In genomic region chr2:134365356-134365755, GRCh38 we compare ENCODE assay signal across 10 cellular contexts.
DNase-seq lines count a peak whose midpoint lies in the region; ATAC-seq and TF ChIP-seq lines count a peak whose summit lies in the region.
"Had no signal": no experiment of that assay in that cellular context is flagged by ENCODE, and none has a peak within 500 bp of the region (broad histone marks: within the 10 kb centered on the region; RNA-seq: fewer than 3 reads in every experiment).

No MANE protein-coding gene starts in this region.

- H3K27me3 ChIP-seq in foreskin keratinocyte = no peaks in the 10 kb centered on the region
- H3K27me3 ChIP-seq in left lung = no peaks in the 10 kb centered on the region

- POLR2A ChIA-PET in AG04449 (lab: Yijun Ruan, JAX) = no interaction called here

- TF ChIP-seq CTCF in AG04449 (IDR thresholded peaks at IDR 0.05; ENCODE audit: insufficient read depth, low read length, missing control alignments) (peak; percentile 8), GM12865 (IDR thresholded peaks at IDR 0.05; ENCODE audit: insufficient read depth, low read depth, low read length, missing control alignments) (peak; percentile 11), foreskin keratinocyte (conservative IDR thresholded peaks at IDR 0.05) (peak; percentile 58), left lung (IDR thresholded peaks at IDR 0.05) (no peak)

- intact Hi-C loops in left lung (cut with DNase I) = no loop called here

- ATAC-seq in foreskin keratinocyte (peak; percentile 65), GM18909 (IDR thresholded peaks at IDR 0.05; ENCODE audit: poor library complexity, unreplicated experiment) (no peak), GM18498 (IDR thresholded peaks at IDR 0.05; ENCODE audit: unreplicated experiment) (no peak), GM21360 (IDR thresholded peaks at IDR 0.05; ENCODE audit: unreplicated experiment) (no peak), left lung (no peak)

- H3K36me3 ChIP-seq in left lung = peaks cover 0 to 26% of the 10 kb centered on the region in 2 donors

- H3K4me3 ChIP-seq in AG04449 (ENCODE audit: low read depth, low read length) = no peak overlapping the region
- H3K4me3 ChIP-seq in GM12865 (ENCODE audit: low read depth, low read length) = no peak overlapping the region
- H3K4me3 ChIP-seq in left lung = no peak overlapping the region

- no peak for DNase-seq in AG04449 (ENCODE audit: low read depth, low spot score)
- DNase-seq in GM12865 (ENCODE audit: low read depth) = peak; percentile 14
- peak; percentile 3 for DNase-seq in OCI-M1 (lab: John Stamatoyannopoulos, UW)
- DNase-seq in foreskin keratinocyte = peak in 1 of 2 donors; percentile 57
- DNase-seq in left lung = no peak
- DNase-seq: activated naive CD4-positive, alpha-beta T cell treated with anti-CD3 and anti-CD28 coated beads, Interleukin-2, amount 10 ng/mL, durations not matched to agents 7 days and 5 days; stimulated activated CD4-positive, alpha-beta T cell treated with anti-CD3 and anti-CD28 coated beads, Interleukin-2, amount 100 ng/mL, for 24 hours had no signal

- no peaks in the 10 kb centered on the region for H3K9me3 ChIP-seq in left lung

- peaks cover 17% of the 10 kb centered on the region for H3K4me1 ChIP-seq in foreskin keratinocyte
- H3K4me1 ChIP-seq in left lung = peaks cover 0 to 6% of the 10 kb centered on the region in 2 donors

- CTCF ChIA-PET in AG04449 (lab: Yijun Ruan, JAX) = interaction anchor here (0.9 to 3.0 kb wide), 6 partner anchors 11 to 481 kb away, joined by 3 to 11 read pairs (median 3); no protein-coding TSS in a partner anchor

- H3K27ac ChIP-seq in foreskin keratinocyte = peak overlapping the region; percentile 33
- no peak overlapping the region for H3K27ac ChIP-seq in left lung

Comparison
In these comparisons a context has a peak if more than half of its experiments do, and no peak if none do; other contexts are left out.
1. DNase-seq: peak in GM12865 (single experiment) and OCI-M1 (single experiment); none in AG04449 (single experiment) and left lung (0 of 2).
2. CTCF ChIP-seq: peak in AG04449 (single experiment), GM12865 (single experiment) and foreskin keratinocyte (single experiment); none in left lung (0 of 2).